ENCODE assay signal across 9 cellular contexts in the genomic region with DNA sequence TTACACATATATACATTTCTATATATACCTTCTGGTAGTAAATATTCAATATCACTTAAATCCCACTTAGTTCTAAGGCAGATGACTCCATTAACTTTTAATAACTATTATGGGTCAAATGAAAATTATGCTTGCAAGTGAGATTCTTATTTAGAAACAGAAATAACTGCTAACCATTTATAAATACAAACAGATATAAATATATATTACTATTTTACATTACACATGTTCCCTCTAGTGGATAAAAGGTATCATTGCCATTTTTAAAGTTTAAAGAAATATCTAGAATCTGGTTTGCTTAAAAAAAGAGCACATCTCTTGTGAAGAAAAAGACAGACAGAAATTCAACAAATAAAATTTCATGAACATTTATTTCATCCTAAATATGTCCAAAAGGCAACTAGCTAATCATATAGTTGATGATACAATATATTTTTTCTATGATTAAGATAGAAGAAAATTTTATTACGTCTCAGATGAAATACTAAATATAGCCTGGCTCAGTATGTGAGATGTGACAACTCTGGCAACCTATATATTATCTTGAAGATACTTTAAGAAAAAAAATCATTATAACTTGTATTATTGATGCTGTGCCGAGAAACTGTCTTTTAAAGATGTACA. TPM values are rescaled to one million over a fixed set of nuclear protein-coding genes. Genes with fewer than 3 reads are reported as not detected.
DNase-seq lines count a peak whose midpoint lies in the region; FAIRE-seq and TF ChIP-seq lines count a peak whose summit lies in the region.
"Had no signal": no experiment of that assay in that cellular context is flagged by ENCODE, and none has a peak within 500 bp of the region (broad histone marks: within the 10 kb centered on the region; RNA-seq: fewer than 3 reads in every experiment).

No MANE protein-coding gene starts in this region.

- intact Hi-C loops in spleen (cut with DNase I; ENCODE audit: low total_unique reads): loop anchor here (10.0 kb wide), 2 partner anchors 102 to 222 kb away; no protein-coding TSS in a partner anchor

- H3K9me3 ChIP-seq in spleen: no peaks in the 10 kb centered on the region

- TF ChIP-seq CTCF in epithelial cell of esophagus (IDR thresholded peaks at IDR 0.05; ENCODE audit: insufficient read depth, low read depth, low read length, missing control alignments) (peak; percentile 21), spleen (IDR thresholded peaks at IDR 0.05 in 8 of 11, conservative IDR thresholded peaks at IDR 0.05 in 3 of 11) (peak in 10 of 11 experiments; percentile 31 to 73 (median 60))

- H3K27me3 ChIP-seq in spleen (replicated peaks in 1 of 7): no peaks in the 10 kb centered on the region

- TF ChIP-seq POLR2A in spleen (IDR thresholded peaks at IDR 0.05) (no peak), GM12891 (IDR thresholded peaks at IDR 0.05; ENCODE audit: low read depth, low read length) (no peak)

- H3K4me1 ChIP-seq in spleen: peaks cover 0 to 19% (median 0%) of the 10 kb centered on the region in 6 donors

- H3K36me3 ChIP-seq in spleen: peaks cover 0 to 94% (median 43%) of the 10 kb centered on the region in 6 donors

- H3K4me3 ChIP-seq in epithelial cell of esophagus (ENCODE audit: low read length) (no peak overlapping the region), spleen (no peak overlapping the region)

- peak; percentile 12 for DNase-seq in NCI-H510A treated with DMSO at 0.1 percent for 48 hours (lab: John Stamatoyannopoulos, UW)
- no peak for DNase-seq in NCI-H510A (lab: John Stamatoyannopoulos, UW)
- peak; percentile 18 for DNase-seq in NCI-H82 (lab: John Stamatoyannopoulos, UW)
- peak; percentile 32 for DNase-seq in epithelial cell of esophagus (ENCODE audit: low read depth)
- no peak for DNase-seq in spleen
- no peak for DNase-seq in stimulated activated CD4-positive, alpha-beta T cell treated with anti-CD3 and anti-CD28 coated beads, Interleukin-4, amount 100 ng/mL, for 4 hours
- no peak for DNase-seq in GM12891 (ENCODE audit: insufficient read length, low spot score)
- no peak for DNase-seq in activated CD8-positive, alpha-beta memory T cell treated with anti-CD3 and anti-CD28 coated beads, Interleukin-2, amount 50 U/mL, for 4 hours
- DNase-seq: Right ventricle myocardium superior had no signal

- no peak for FAIRE-seq in GM12891 (lab: Jason Lieb, UNC)

- WGBS in spleen, 5 donors: 92 to 97% (median 96%) methylated on average over 2 of the region's 2 CpGs

- H3K27ac ChIP-seq in spleen: no peak overlapping the region

TF ChIP-seq in GM12891, 5 proteins besides CTCF, POLR2A, EP300 and RAD21:
- TF ChIP-seq POU2F2 (IDR thresholded peaks at IDR 0.05; ENCODE audit: low read depth, low read length) (no peak), TAF1 (IDR thresholded peaks at IDR 0.05; ENCODE audit: low read depth, low read length) (no peak), POLR2AphosphoS5 (IDR thresholded peaks at IDR 0.05; ENCODE audit: low read depth, low read length) (no peak), PAX5 (IDR thresholded peaks at IDR 0.05; ENCODE audit: insufficient read depth, low read length, severe bottlenecking) (no peak), SPI1 (IDR thresholded peaks at IDR 0.05; ENCODE audit: low read depth, low read length) (no peak)
TF ChIP-seq in GM12891: peak in this region for 0.

RNA-seq across cellular contexts. Expression of a gene that starts 11.7 kb away (rescaled TPM):
- total RNA-seq in spleen: 10 to 100 TPM in 1 of 7 donors, 1 to 10 TPM in 6; 3.7 to 10.9 (median 5.3) TPM
- polyA plus RNA-seq in spleen: 1 to 10 TPM; 3.6 to 6.7 (median 4.8) TPM
- polyA plus RNA-seq in GM12891 (2012; ENCODE audit: low read depth, missing spikeins): 25.9 TPM

RNA-seq across cellular contexts. Expression of a gene that starts 35.0 kb away (rescaled TPM):
- 10 to 100 TPM; 32.4 to 46.1 (median 42.0) TPM for total RNA-seq in spleen
- polyA plus RNA-seq in spleen: 10 to 100 TPM; 54.7 to 69.6 (median 55.6) TPM
- 33.6 TPM for polyA plus RNA-seq in GM12891 (2012; ENCODE audit: low read depth, missing spikeins)

Comparison
In these comparisons a context has a peak if more than half of its experiments do, and no peak if none do; other contexts are left out.
1. DNase-seq: peak in NCI-H510A treated with DMSO at 0.1 percent for 48 hours (single experiment), NCI-H82 (single experiment) and epithelial cell of esophagus (single experiment); none in NCI-H510A (single experiment), spleen (single experiment), stimulated activated CD4-positive, alpha-beta T cell treated with anti-CD3 and anti-CD28 coated beads, Interleukin-4, amount 100 ng/mL, for 4 hours (0 of 2), GM12891 (single experiment) and activated CD8-positive, alpha-beta memory T cell treated with anti-CD3 and anti-CD28 coated beads, Interleukin-2, amount 50 U/mL, for 4 hours (single experiment).